Comparison of ENCODE assay signal across 15 cellular contexts in genomic region chr9:93815135-93815534, GRCh38.
A peak's percentile ranks its signal among the peaks of the same experiment; 100 is the strongest.
DNase-seq lines count a peak whose midpoint lies in the region; ATAC-seq and TF ChIP-seq lines count a peak whose summit lies in the region.
"Had no signal": no experiment of that assay in that cellular context is flagged by ENCODE, and none has a peak within 500 bp of the region (broad histone marks: within the 10 kb centered on the region; RNA-seq: fewer than 3 reads in every experiment).

No MANE protein-coding gene starts in this region.

- no peaks in the 10 kb centered on the region for H3K4me1 Mint-ChIP-seq in activated T-cell treated with anti-CD3 and anti-CD28 coated beads, Interleukin-2, amount 50 U/mL, for 24 hours (ENCODE audit: low read depth)
- H3K4me1 Mint-ChIP-seq in stimulated activated naive B cell treated with anti-CD40 and anti-IgM and Interleukin-4, amounts not matched to agents 10 μg/mL and 1 μg/mL and 100 μg/mL, for 72 hours = no peaks in the 10 kb centered on the region
- H3K4me1 Mint-ChIP-seq: CD4-positive, CD25-positive, alpha-beta regulatory T cell had no signal

- no peak for TF ChIP-seq CTCF in esophagus muscularis mucosa (IDR thresholded peaks at IDR 0.05)

- peaks cover 0 to 84% (median 2%) of the 10 kb centered on the region in 4 donors for H3K27me3 ChIP-seq in esophagus muscularis mucosa

- peaks cover 0 to 6% (median 0%) of the 10 kb centered on the region in 4 donors for H3K9me3 ChIP-seq in esophagus muscularis mucosa
- H3K9me3 ChIP-seq: Caco-2, SJSA1 had no signal

- no peaks in the 10 kb centered on the region for H3K36me3 ChIP-seq in esophagus muscularis mucosa
- H3K36me3 ChIP-seq: SJSA1 had no signal

- H3K9me3 Mint-ChIP-seq in activated T-cell treated with anti-CD3 and anti-CD28 coated beads, Interleukin-2, amount 50 U/mL, for 24 hours = no peaks in the 10 kb centered on the region
- H3K9me3 Mint-ChIP-seq in stimulated activated naive B cell treated with anti-CD40 and anti-IgM and Interleukin-4, amounts not matched to agents 10 μg/mL and 1 μg/mL and 100 μg/mL, for 72 hours = peaks cover 0 to 2% of the 10 kb centered on the region in 2 donors

- no peak overlapping the region for H3K27ac ChIP-seq in esophagus muscularis mucosa (replicated peaks in 1 of 4)
- H3K27ac ChIP-seq: 22Rv1, SJSA1 had no signal

- intact Hi-C loops in esophagus muscularis mucosa (cut with DNase I) = no loop called here

- H3K27ac Mint-ChIP-seq in activated T-cell treated with anti-CD3 and anti-CD28 coated beads, Interleukin-2, amount 50 U/mL, for 24 hours = no peak overlapping the region
- no peak overlapping the region for H3K27ac Mint-ChIP-seq in stimulated activated naive B cell treated with anti-CD40 and anti-IgM and Interleukin-4, amounts not matched to agents 10 μg/mL and 1 μg/mL and 100 μg/mL, for 72 hours
- H3K27ac Mint-ChIP-seq: CD4-positive, CD25-positive, alpha-beta regulatory T cell had no signal

- ATAC-seq in HG02571 (IDR thresholded peaks at IDR 0.05; ENCODE audit: unreplicated experiment) = no peak
- no peak for ATAC-seq in stimulated activated naive B cell treated with anti-CD40 and anti-IgM and Interleukin-4, amounts not matched to agents 10 μg/mL and 1 μg/mL and 100 μg/mL, for 72 hours (replicated peaks)
- ATAC-seq: GM12878 had no signal

- no peak for TF ChIP-seq POLR2A in esophagus muscularis mucosa (IDR thresholded peaks at IDR 0.05; ENCODE audit: low read depth)

- H3K4me1 ChIP-seq in esophagus muscularis mucosa = no peaks in the 10 kb centered on the region
- H3K4me1 ChIP-seq: Caco-2, SJSA1 had no signal

- peaks cover 51% of the 10 kb centered on the region for H3K27me3 Mint-ChIP-seq in activated T-cell treated with anti-CD3 and anti-CD28 coated beads, Interleukin-2, amount 50 U/mL, for 24 hours
- peaks cover 19 to 21% of the 10 kb centered on the region in 2 donors for H3K27me3 Mint-ChIP-seq in stimulated activated naive B cell treated with anti-CD40 and anti-IgM and Interleukin-4, amounts not matched to agents 10 μg/mL and 1 μg/mL and 100 μg/mL, for 72 hours

- no peak for TF ChIP-seq EP300 in esophagus muscularis mucosa (IDR thresholded peaks at IDR 0.05)

- H3K4me3 ChIP-seq in esophagus muscularis mucosa = no peak overlapping the region
- H3K4me3 ChIP-seq: GM12878, SJSA1 had no signal

- WGBS in esophagus muscularis mucosa = 82% methylated on average over 4 of the region's 4 CpGs

- DNase-seq in NCI-H1417 (lab: John Stamatoyannopoulos, UW) (peak in 2 of 3 experiments; percentile 49 to 71), NCI-H1417 treated with DMSO at 0.1 percent for 48 hours (lab: John Stamatoyannopoulos, UW) (no peak), esophagus muscularis mucosa (ENCODE audit: extremely low spot score) (peak; percentile 89), GOT3 (lab: John Stamatoyannopoulos, UW) (no peak)
- DNase-seq in activated T-cell treated with anti-CD3 and anti-CD28 coated beads, Interleukin-2, amount 50 U/mL, for 24 hours = peak; percentile 15
- DNase-seq in activated T-cell treated with anti-CD3 and anti-CD28 coated beads, Interleukin-2, amount 50 U/mL, for 1 hour = no peak
- DNase-seq in stimulated activated naive B cell treated with anti-CD40 and anti-IgM and Interleukin-4, amounts not matched to agents 10 μg/mL and 1 μg/mL and 100 μg/mL, for 72 hours = no peak
- DNase-seq: Caco-2; CD4-positive, CD25-positive, alpha-beta regulatory T cell; GDM1; SW 1271 had no signal

- H3K36me3 Mint-ChIP-seq in activated T-cell treated with anti-CD3 and anti-CD28 coated beads, Interleukin-2, amount 50 U/mL, for 24 hours (ENCODE audit: low read depth) = no peaks in the 10 kb centered on the region
- H3K36me3 Mint-ChIP-seq in stimulated activated naive B cell treated with anti-CD40 and anti-IgM and Interleukin-4, amounts not matched to agents 10 μg/mL and 1 μg/mL and 100 μg/mL, for 72 hours = no peaks in the 10 kb centered on the region
- H3K36me3 Mint-ChIP-seq: CD4-positive, CD25-positive, alpha-beta regulatory T cell had no signal

- H3K4me3 Mint-ChIP-seq in activated T-cell treated with anti-CD3 and anti-CD28 coated beads, Interleukin-2, amount 50 U/mL, for 24 hours = no peak overlapping the region
- H3K4me3 Mint-ChIP-seq in stimulated activated naive B cell treated with anti-CD40 and anti-IgM and Interleukin-4, amounts not matched to agents 10 μg/mL and 1 μg/mL and 100 μg/mL, for 72 hours = no peak overlapping the region
- H3K4me3 Mint-ChIP-seq: CD4-positive, CD25-positive, alpha-beta regulatory T cell had no signal

Comparison
In these comparisons a context has a peak if more than half of its experiments do, and no peak if none do; other contexts are left out.
1. DNase-seq: peak in NCI-H1417 (2 of 3), activated T-cell treated with anti-CD3 and anti-CD28 coated beads, Interleukin-2, amount 50 U/mL, for 24 hours (single experiment) and esophagus muscularis mucosa (single experiment); none in NCI-H1417 treated with DMSO at 0.1 percent for 48 hours (single experiment), activated T-cell treated with anti-CD3 and anti-CD28 coated beads, Interleukin-2, amount 50 U/mL, for 1 hour (single experiment), stimulated activated naive B cell treated with anti-CD40 and anti-IgM and Interleukin-4, amounts not matched to agents 10 μg/mL and 1 μg/mL and 100 μg/mL, for 72 hours (single experiment) and GOT3 (single experiment).